ENCODE assay signal across 8 cellular contexts in the genomic region with DNA sequence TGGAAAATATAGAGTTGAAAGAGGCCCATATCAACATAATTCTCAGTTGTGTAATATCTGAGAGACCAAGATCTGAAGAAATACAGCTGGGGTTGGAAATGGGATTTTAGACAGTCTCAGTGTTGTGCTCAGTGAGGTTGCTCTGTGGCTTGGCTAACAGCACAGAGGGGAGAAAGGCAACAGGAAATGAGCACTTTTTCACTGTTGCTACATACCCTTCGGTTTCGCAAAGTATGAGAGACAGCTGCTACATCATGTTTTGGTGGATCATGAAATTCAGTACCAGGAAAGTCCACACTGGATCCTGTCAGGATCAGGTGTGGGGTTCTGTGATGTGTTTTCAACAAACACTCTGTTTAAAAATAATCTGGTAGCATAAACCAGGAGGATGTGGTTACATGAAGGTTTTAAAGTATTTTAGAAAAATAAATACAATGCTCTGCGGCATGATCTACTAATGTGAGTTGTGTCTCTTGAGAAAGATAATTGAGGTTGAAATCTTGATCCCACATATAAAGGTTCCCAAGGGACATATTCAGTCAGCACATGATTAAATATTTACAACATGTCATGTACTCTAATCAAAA. TPM values are rescaled to one million over a fixed set of nuclear protein-coding genes. Genes with fewer than 3 reads are reported as not detected.
DNase-seq lines count a peak whose midpoint lies in the region; ATAC-seq and TF ChIP-seq lines count a peak whose summit lies in the region.

No MANE protein-coding gene starts in this region.

- peaks cover 22% of the 10 kb centered on the region for H3K27me3 ChIP-seq in left ventricle myocardium inferior (ENCODE audit: low read depth)

- peak overlapping the region; percentile 65 for H3K27ac Mint-ChIP-seq in activated CD4-positive, alpha-beta T cell treated with anti-CD3 and anti-CD28 coated beads, Interleukin-2, amount 10 ng/mL, durations not matched to agents 7 days and 5 days

- no peak for TF ChIP-seq CTCF in left ventricle myocardium inferior (IDR thresholded peaks at IDR 0.05; ENCODE audit: borderline replicate concordance)

- no peaks in the 10 kb centered on the region for H3K9me3 Mint-ChIP-seq in activated CD4-positive, alpha-beta T cell treated with anti-CD3 and anti-CD28 coated beads, Interleukin-2, amount 10 ng/mL, durations not matched to agents 7 days and 5 days

- CTCF ChIA-PET in activated CD4-positive, alpha-beta T cell treated with anti-CD3 and anti-CD28 coated beads, Interleukin-2, amount 10 ng/mL, durations not matched to agents 7 days and 5 days (lab: Charles Lee): interaction anchor here (1.8 kb wide), 1 partner anchor 12 kb away, joined by 7 read pairs; no protein-coding TSS in a partner anchor

- H3K4me1 ChIP-seq in left ventricle myocardium inferior: peaks cover 26% of the 10 kb centered on the region

- intact Hi-C loops in left ventricle myocardium inferior (cut with micrococcal nuclease): no loop called here

- DNase-seq in activated CD4-positive, alpha-beta T cell treated with anti-CD3 and anti-CD28 coated beads, Interleukin-2, amount 10 ng/mL, durations not matched to agents 7 days and 5 days: peak; percentile 46
- DNase-seq in activated CD4-positive, alpha-beta T cell treated with anti-CD3 and anti-CD28 coated beads for 4 hours: no peak
- DNase-seq in NOMO-1 treated with dmso at 0.1 percent for 144 hours (lab: John Stamatoyannopoulos, UW; ENCODE audit: unreplicated experiment): peak; percentile 86
- no peak for DNase-seq in left ventricle myocardium inferior
- DNase-seq in RKO (ENCODE audit: low spot score): no peak
- no peak for DNase-seq in kidney glomerular epithelial cell (lab: John Stamatoyannopoulos, UW)
- no peak for DNase-seq in NCI-H146 (lab: John Stamatoyannopoulos, UW)

- peaks cover 14% of the 10 kb centered on the region for H3K27me3 Mint-ChIP-seq in activated CD4-positive, alpha-beta T cell treated with anti-CD3 and anti-CD28 coated beads, Interleukin-2, amount 10 ng/mL, durations not matched to agents 7 days and 5 days

- H3K36me3 ChIP-seq in left ventricle myocardium inferior: no peaks in the 10 kb centered on the region

- no peaks in the 10 kb centered on the region for H3K36me3 Mint-ChIP-seq in activated CD4-positive, alpha-beta T cell treated with anti-CD3 and anti-CD28 coated beads, Interleukin-2, amount 10 ng/mL, durations not matched to agents 7 days and 5 days (ENCODE audit: low read depth)

- H3K9me3 ChIP-seq in left ventricle myocardium inferior (replicated peaks): no peaks in the 10 kb centered on the region

- H3K4me1 Mint-ChIP-seq in activated CD4-positive, alpha-beta T cell treated with anti-CD3 and anti-CD28 coated beads, Interleukin-2, amount 10 ng/mL, durations not matched to agents 7 days and 5 days: peaks cover 32% of the 10 kb centered on the region

- POLR2A ChIA-PET in activated CD4-positive, alpha-beta T cell treated with anti-CD3 and anti-CD28 coated beads, Interleukin-2, amount 10 ng/mL, durations not matched to agents 7 days and 5 days (lab: Charles Lee): interaction anchor here (0.5 to 0.6 kb wide), 2 partner anchors 73 to 708 kb away, joined by 3 to 4 read pairs; no protein-coding TSS in a partner anchor

- no peak overlapping the region for H3K4me3 ChIP-seq in left ventricle myocardium inferior

- peak overlapping the region; percentile 65 for H3K27ac ChIP-seq in left ventricle myocardium inferior (replicated peaks)

- peak; percentile 90 for ATAC-seq in HG02840 (IDR thresholded peaks at IDR 0.05; ENCODE audit: low FRiP score, unreplicated experiment)

- no peak overlapping the region for H3K4me3 Mint-ChIP-seq in activated CD4-positive, alpha-beta T cell treated with anti-CD3 and anti-CD28 coated beads, Interleukin-2, amount 10 ng/mL, durations not matched to agents 7 days and 5 days

RNA-seq across cellular contexts. Expression of a gene that starts 6.9 kb away (rescaled TPM):
- not detected for total RNA-seq in activated CD4-positive, alpha-beta T cell treated with anti-CD3 and anti-CD28 coated beads, Interleukin-2, amount 10 ng/mL, durations not matched to agents 7 days and 5 days
- not detected for total RNA-seq in left ventricle myocardium inferior

Comparison
In these comparisons a context has a peak if more than half of its experiments do, and no peak if none do; other contexts are left out.
1. DNase-seq: peak in activated CD4-positive, alpha-beta T cell treated with anti-CD3 and anti-CD28 coated beads, Interleukin-2, amount 10 ng/mL, durations not matched to agents 7 days and 5 days (single experiment) and NOMO-1 treated with dmso at 0.1 percent for 144 hours (single experiment); none in activated CD4-positive, alpha-beta T cell treated with anti-CD3 and anti-CD28 coated beads for 4 hours (0 of 2), left ventricle myocardium inferior (single experiment), RKO (single experiment), kidney glomerular epithelial cell (single experiment) and NCI-H146 (single experiment).